In genomic region chr14:55535521-55536207, GRCh38 we compare ENCODE assay signal across 29 cellular contexts. TPM values are rescaled to one million over a fixed set of nuclear protein-coding genes. Genes with fewer than 3 reads are reported as not detected.
DNase-seq lines count a peak whose midpoint lies in the region; ATAC-seq, FAIRE-seq and TF ChIP-seq lines count a peak whose summit lies in the region.
"Had no signal": no experiment of that assay in that cellular context is flagged by ENCODE, and none has a peak within 500 bp of the region (broad histone marks: within the 10 kb centered on the region; RNA-seq: fewer than 3 reads in every experiment).

No MANE protein-coding gene starts in this region.

- no peak for TF ChIP-seq CTCF in SK-N-SH (IDR thresholded peaks at IDR 0.05)
- TF ChIP-seq CTCF in RWPE2 (IDR thresholded peaks at IDR 0.05; ENCODE audit: poor library complexity, severe bottlenecking): no peak
- TF ChIP-seq CTCF in foreskin keratinocyte (conservative IDR thresholded peaks at IDR 0.05): no peak

- no peaks in the 10 kb centered on the region for H3K36me3 ChIP-seq in SK-N-SH (replicated peaks in 1 of 2; ENCODE audit: control insufficient read depth in 1 of 2, insufficient read depth in 2 of 2, low read length in 1 of 2)
- no peaks in the 10 kb centered on the region for H3K36me3 ChIP-seq in RWPE2 (ENCODE audit: low read depth)
- H3K36me3 ChIP-seq: cardiac muscle cell, colonic mucosa, MG63 had no signal

- no peak overlapping the region for H3K27ac ChIP-seq in SK-N-SH (ENCODE audit: low read depth in 2 of 2, low read length in 1 of 2)
- peak overlapping the region; percentile 60 for H3K27ac ChIP-seq in RWPE2 (ENCODE audit: poor library complexity, severe bottlenecking)
- H3K27ac ChIP-seq in foreskin keratinocyte: peak overlapping the region; percentile 12
- H3K27ac ChIP-seq: cardiac muscle cell, colonic mucosa, VCaP had no signal

- H3K4me1 ChIP-seq in SK-N-SH (ENCODE audit: control insufficient read depth in 1 of 2, insufficient read depth in 2 of 2, low read depth in 1 of 2, low read length in 1 of 2) (peaks cover 0 to 14% of the 10 kb centered on the region in 2 experiments; a peak in 2 of 4 replicates), RWPE2 (ENCODE audit: insufficient read depth, poor library complexity, severe bottlenecking) (peaks cover 13% of the 10 kb centered on the region), foreskin keratinocyte (peaks cover 10% of the 10 kb centered on the region)
- H3K4me1 ChIP-seq: colonic mucosa had no signal

- WGBS in SK-N-SH (ENCODE audit: low lambda C conversion rate): 74% methylated on average over 2 of the region's 2 CpGs

- H3K27me3 ChIP-seq in SK-N-SH (ENCODE audit: insufficient read depth) (no peaks in the 10 kb centered on the region), RWPE2 (ENCODE audit: insufficient read depth, poor library complexity, severe bottlenecking) (no peaks in the 10 kb centered on the region), foreskin keratinocyte (no peaks in the 10 kb centered on the region)
- H3K27me3 ChIP-seq: cardiac muscle cell, colonic mucosa, MG63 had no signal

- no peak overlapping the region for H3K9ac ChIP-seq in SK-N-SH

- no peaks in the 10 kb centered on the region for H4K20me1 ChIP-seq in SK-N-SH (ENCODE audit: insufficient read depth)

- CTCF ChIA-PET in SK-N-SH (lab: Yijun Ruan, JAX): interaction anchor here (0.6 to 1.0 kb wide), 2 partner anchors 16 to 89 kb away, joined by 3 to 5 read pairs; no protein-coding TSS in a partner anchor
- CTCF ChIA-PET in activated CD4-positive, alpha-beta memory T cell treated with anti-CD3 and anti-CD28 coated beads for 36 hours (lab: Charles Lee): no interaction called here

- H2AFZ ChIP-seq in SK-N-SH (ENCODE audit: low read depth): no peak overlapping the region

- no peak overlapping the region for H3K4me3 ChIP-seq in SK-N-SH (ENCODE audit: low read depth in 2 of 2, low read length in 1 of 2)
- no peak overlapping the region for H3K4me3 ChIP-seq in RWPE2 (ENCODE audit: severe bottlenecking)
- H3K4me3 ChIP-seq: cardiac muscle cell, colonic mucosa, MG63 had no signal

- no peak overlapping the region for H3K27ac Mint-ChIP-seq in activated CD4-positive, alpha-beta memory T cell treated with anti-CD3 and anti-CD28 coated beads for 36 hours
- H3K27ac Mint-ChIP-seq: activated naive CD4-positive, alpha-beta T cell treated with anti-CD3 and anti-CD28 coated beads, Interleukin-2, amount 10 ng/mL, durations not matched to agents 7 days and 5 days; effector memory CD8-positive, alpha-beta T cell; immature natural killer cell; naive thymus-derived CD4-positive, alpha-beta T cell had no signal

- peak; percentile 9 for FAIRE-seq in urothelium cell line (lab: Jason Lieb, UNC)
- FAIRE-seq: H1 had no signal

- DNase-seq in SK-N-SH (no peak), RWPE2 (ENCODE audit: low spot score) (no peak), foreskin keratinocyte (peak; percentile 78 to 90), urothelium cell line (ENCODE audit: low spot score) (peak; percentile 52)
- no peak for DNase-seq in activated CD4-positive, alpha-beta memory T cell treated with anti-CD3 and anti-CD28 coated beads for 36 hours
- DNase-seq: 8988T; activated CD4-positive, alpha-beta T cell treated with anti-CD3 and anti-CD28 coated beads for 4 hours; activated naive CD4-positive, alpha-beta T cell treated with anti-CD3 and anti-CD28 coated beads, Interleukin-2, amount 10 ng/mL, durations not matched to agents 7 days and 5 days; activated T-cell treated with anti-CD3 and anti-CD28 coated beads, Interleukin-2, amount 50 U/mL, for 4 hours; colonic mucosa; effector memory CD8-positive, alpha-beta T cell; hypothalamus; immature natural killer cell; left ventricle myocardium superior; MG63; midbrain; naive thymus-derived CD4-positive, alpha-beta T cell; NCI-H1436; NCI-H2081 treated with DMSO at 0.1 percent for 48 hours; NCI-H345; NCI-H774; stimulated activated naive CD8-positive, alpha-beta T cell treated with anti-CD3 and anti-CD28 coated beads, Interleukin-15, Interleukin-2, amounts not matched to agents 100 U/mL and 50 U/mL, for 24 hours had no signal

- H3K9me2 ChIP-seq in SK-N-SH: no peaks in the 10 kb centered on the region

- no peak overlapping the region for H3K4me2 ChIP-seq in SK-N-SH

- no peak for TF ChIP-seq EP300 in SK-N-SH (IDR thresholded peaks at IDR 0.05; ENCODE audit: borderline replicate concordance in 1 of 2, low read depth in 1 of 2, low read length in 1 of 2)

- H3K9me3 Mint-ChIP-seq in activated CD4-positive, alpha-beta memory T cell treated with anti-CD3 and anti-CD28 coated beads for 36 hours: peaks cover 7% of the 10 kb centered on the region

- H3K9me3 ChIP-seq in SK-N-SH (no peaks in the 10 kb centered on the region), RWPE2 (ENCODE audit: severe bottlenecking) (peaks cover 3% of the 10 kb centered on the region)
- H3K9me3 ChIP-seq: colonic mucosa, MG63 had no signal

- no peak overlapping the region for H3K4me3 Mint-ChIP-seq in activated CD4-positive, alpha-beta memory T cell treated with anti-CD3 and anti-CD28 coated beads for 36 hours
- H3K4me3 Mint-ChIP-seq: activated naive CD4-positive, alpha-beta T cell treated with anti-CD3 and anti-CD28 coated beads, Interleukin-2, amount 10 ng/mL, durations not matched to agents 7 days and 5 days; activated T-cell treated with anti-CD3 and anti-CD28 coated beads, Interleukin-2, amount 50 U/mL, for 4 hours; effector memory CD8-positive, alpha-beta T cell; immature natural killer cell; naive thymus-derived CD4-positive, alpha-beta T cell had no signal

- no peaks in the 10 kb centered on the region for H3K36me3 Mint-ChIP-seq in activated CD4-positive, alpha-beta memory T cell treated with anti-CD3 and anti-CD28 coated beads for 36 hours
- H3K36me3 Mint-ChIP-seq: activated naive CD4-positive, alpha-beta T cell treated with anti-CD3 and anti-CD28 coated beads, Interleukin-2, amount 10 ng/mL, durations not matched to agents 7 days and 5 days had no signal

- ATAC-seq in SK-N-SH treated with all-trans-retinoic acid at 6 μM for 48 hours (no peak), RWPE2 (ENCODE audit: low read depth) (peak; percentile 91), foreskin keratinocyte (peak; percentile 83), HG02571 (IDR thresholded peaks at IDR 0.05; ENCODE audit: unreplicated experiment) (no peak), HG03108 (IDR thresholded peaks at IDR 0.05; ENCODE audit: unreplicated experiment) (no peak)
- ATAC-seq: activated T-cell treated with anti-CD3 and anti-CD28 coated beads, Interleukin-2, amount 50 U/mL, for 4 hours; effector memory CD8-positive, alpha-beta T cell; left ventricle myocardium superior; naive thymus-derived CD4-positive, alpha-beta T cell; Right ventricle myocardium inferior; stimulated activated naive CD8-positive, alpha-beta T cell treated with anti-CD3 and anti-CD28 coated beads, Interleukin-15, Interleukin-2, amounts not matched to agents 100 U/mL and 50 U/mL, for 24 hours had no signal

- no peaks in the 10 kb centered on the region for H3K79me2 ChIP-seq in SK-N-SH (ENCODE audit: insufficient read depth)

- peaks cover 2% of the 10 kb centered on the region for H3K4me1 Mint-ChIP-seq in activated CD4-positive, alpha-beta memory T cell treated with anti-CD3 and anti-CD28 coated beads for 36 hours (ENCODE audit: low read depth)
- H3K4me1 Mint-ChIP-seq: activated naive CD4-positive, alpha-beta T cell treated with anti-CD3 and anti-CD28 coated beads, Interleukin-2, amount 10 ng/mL, durations not matched to agents 7 days and 5 days; immature natural killer cell; naive thymus-derived CD4-positive, alpha-beta T cell had no signal

- intact Hi-C loops in activated CD4-positive, alpha-beta memory T cell treated with anti-CD3 and anti-CD28 coated beads for 36 hours (cut with micrococcal nuclease): no loop called here

- TF ChIP-seq RAD21 in SK-N-SH (IDR thresholded peaks at IDR 0.05; ENCODE audit: low read length): no peak

- no peaks in the 10 kb centered on the region for H3K27me3 Mint-ChIP-seq in activated CD4-positive, alpha-beta memory T cell treated with anti-CD3 and anti-CD28 coated beads for 36 hours
- H3K27me3 Mint-ChIP-seq: activated naive CD4-positive, alpha-beta T cell treated with anti-CD3 and anti-CD28 coated beads, Interleukin-2, amount 10 ng/mL, durations not matched to agents 7 days and 5 days; naive thymus-derived CD4-positive, alpha-beta T cell had no signal

- H3F3A ChIP-seq in SK-N-SH (replicated peaks; ENCODE audit: insufficient read depth): peaks cover 8% of the 10 kb centered on the region

- POLR2A ChIA-PET in SK-N-SH (lab: Yijun Ruan, JAX): no interaction called here
- POLR2A ChIA-PET in activated CD4-positive, alpha-beta memory T cell treated with anti-CD3 and anti-CD28 coated beads for 36 hours (lab: Charles Lee): interaction anchor here (0.7 kb wide), 1 partner anchor 408 kb away, joined by 3 read pairs; no protein-coding TSS in a partner anchor

TF ChIP-seq in SK-N-SH, 30 proteins besides CTCF, POLR2A, EP300 and RAD21 (continues in another document):
- TF ChIP-seq FOSL2 (IDR thresholded peaks at IDR 0.05; ENCODE audit: borderline replicate concordance, low read depth) (peak; percentile 35; the same call in 1 of the 2 replicates), TAF1 (IDR thresholded peaks at IDR 0.05; ENCODE audit: borderline replicate concordance, low read depth, low read length) (no peak)

TF ChIP-seq in SK-N-SH treated with all-trans-retinoic acid at 6 μM for 48 hours, 23 proteins besides CTCF, POLR2A, EP300 and RAD21:
- no peak for TF ChIP-seq SNAI2 (CRISPR knock-in tag; IDR thresholded peaks at IDR 0.05)

RNA-seq across cellular contexts. Expression of gene KTN1, which starts 44.3 kb away (rescaled TPM):
- polyA plus RNA-seq in SK-N-SH (2012; rRNA removed) (39.5 and 46.1 TPM in 2 replicates), foreskin keratinocyte (87.7 and 102 TPM in 2 replicates)
- 62.4 and 89.8 TPM in 2 replicates for polyA plus RNA-seq in SK-N-SH (2012; cell fraction: cytosol; rRNA removed)
- 18.5 and 45.8 TPM in 2 replicates for polyA plus RNA-seq in SK-N-SH (2012; cell fraction: nucleus; rRNA removed)
- total RNA-seq in foreskin keratinocyte: 183 and 195 TPM in 2 replicates
- total RNA-seq in activated CD4-positive, alpha-beta memory T cell treated with anti-CD3 and anti-CD28 coated beads for 36 hours: 100 to 1,000 TPM; 126 to 134 TPM

Comparison
In these comparisons a context has a peak if more than half of its experiments do, and no peak if none do; other contexts are left out.
1. DNase-seq: peak in foreskin keratinocyte (2 of 2) and urothelium cell line (single experiment); none in SK-N-SH (single experiment), RWPE2 (single experiment) and activated CD4-positive, alpha-beta memory T cell treated with anti-CD3 and anti-CD28 coated beads for 36 hours (single experiment).
2. H3K27ac ChIP-seq: peak in RWPE2 (single experiment) and foreskin keratinocyte (single experiment); none in SK-N-SH (0 of 2).
3. ATAC-seq: peak in RWPE2 (single experiment) and foreskin keratinocyte (single experiment); none in SK-N-SH treated with all-trans-retinoic acid at 6 μM for 48 hours (single experiment), HG02571 (single experiment) and HG03108 (single experiment).